1 cellular context compared by ENCODE assay signal in the genomic region with DNA sequence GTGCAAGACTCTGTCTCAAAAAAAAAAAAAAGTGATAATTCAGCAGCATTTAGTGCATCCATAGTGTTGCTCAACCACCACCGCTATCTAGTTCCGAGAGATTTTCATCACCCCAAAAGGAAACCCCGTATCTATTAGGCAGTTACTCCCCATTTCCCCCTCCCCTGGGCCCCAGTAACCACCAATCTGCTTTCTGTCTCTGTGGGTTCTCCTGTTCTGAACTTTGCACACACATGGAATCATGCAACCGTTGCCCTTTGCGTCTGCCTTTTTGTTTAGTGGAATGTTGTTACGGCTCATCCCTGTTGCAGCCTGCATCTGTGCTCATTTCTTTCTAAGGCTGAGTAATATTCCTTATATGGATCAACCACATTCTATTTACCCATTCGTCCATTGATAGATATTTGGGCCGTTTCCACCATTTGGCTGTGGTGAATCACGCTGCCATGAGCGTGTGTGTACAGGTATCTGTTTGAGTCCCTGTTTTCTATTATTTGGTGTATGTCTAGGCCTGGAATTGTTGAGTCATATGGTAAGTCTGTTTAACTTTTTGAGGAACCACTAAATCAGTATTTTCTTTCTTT.
TF ChIP-seq lines count a peak whose summit lies in the region.

No MANE protein-coding gene starts in this region.

TF ChIP-seq in HepG2, 621 proteins besides CTCF, POLR2A, EP300 and RAD21 (continued from another document):
- TF ChIP-seq, protein P1, sequence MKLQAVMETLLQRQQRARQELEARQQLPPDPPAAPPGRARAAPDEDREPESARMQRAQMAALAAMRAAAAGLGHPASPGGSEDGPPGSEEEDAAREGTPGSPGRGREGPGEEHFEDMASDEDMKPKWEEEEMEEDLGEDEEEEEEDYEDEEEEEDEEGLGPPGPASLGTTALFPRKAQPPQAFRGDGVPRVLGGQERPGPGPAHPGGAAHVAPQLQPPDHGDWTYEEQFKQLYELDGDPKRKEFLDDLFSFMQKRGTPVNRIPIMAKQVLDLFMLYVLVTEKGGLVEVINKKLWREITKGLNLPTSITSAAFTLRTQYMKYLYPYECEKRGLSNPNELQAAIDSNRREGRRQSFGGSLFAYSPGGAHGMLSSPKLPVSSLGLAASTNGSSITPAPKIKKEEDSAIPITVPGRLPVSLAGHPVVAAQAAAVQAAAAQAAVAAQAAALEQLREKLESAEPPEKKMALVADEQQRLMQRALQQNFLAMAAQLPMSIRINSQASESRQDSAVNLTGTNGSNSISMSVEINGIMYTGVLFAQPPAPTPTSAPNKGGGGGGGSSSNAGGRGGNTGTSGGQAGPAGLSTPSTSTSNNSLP (IDR thresholded peaks at IDR 0.05; ENCODE audit: low read depth, low read length), result peak; percentile 75; the same call in 1 of the 2 replicates
- TF ChIP-seq FOSL1 (CRISPR knock-in tag; IDR thresholded peaks at IDR 0.05; ENCODE audit: borderline replicate concordance) (no peak), CEBPB (IDR thresholded peaks at IDR 0.05; ENCODE audit: borderline replicate concordance, low read depth, low read length) (peak; percentile 67), ZNF383 (CRISPR knock-in tag; IDR thresholded peaks at IDR 0.05; ENCODE audit: borderline replicate concordance) (no peak), SMAD1 (CRISPR knock-in tag; IDR thresholded peaks at IDR 0.05; ENCODE audit: borderline replicate concordance, low read depth) (no peak), ZNF331 (CRISPR knock-in tag; IDR thresholded peaks at IDR 0.05) (0 out of 2 replicates have a peak, but pooled peaks have one; percentile 39), BCL6 (CRISPR knock-in tag; IDR thresholded peaks at IDR 0.05) (0 out of 2 replicates have a peak, but pooled peaks have one; percentile 13), ZNF589 (CRISPR knock-in tag; conservative IDR thresholded peaks at IDR 0.05) (no peak), HMG20A (CRISPR knock-in tag; IDR thresholded peaks at IDR 0.05; ENCODE audit: borderline replicate concordance) (no peak; the same call in 1 of the 2 replicates), ZSCAN12 (CRISPR knock-in tag; IDR thresholded peaks at IDR 0.05) (no peak), ZNF282 (IDR thresholded peaks at IDR 0.05; ENCODE audit: partially characterized antibody) (no peak), KDM6A (CRISPR knock-in tag; IDR thresholded peaks at IDR 0.05; ENCODE audit: low read depth) (peak; percentile 82), ZNF235 (CRISPR knock-in tag; IDR thresholded peaks at IDR 0.05; ENCODE audit: borderline replicate concordance) (no peak), SPEN (CRISPR knock-in tag; IDR thresholded peaks at IDR 0.05; ENCODE audit: low read depth) (no peak), ZNF264 (CRISPR knock-in tag; IDR thresholded peaks at IDR 0.05) (no peak), ZFP36 (IDR thresholded peaks at IDR 0.05; ENCODE audit: borderline replicate concordance, low read depth, low read length, partially characterized antibody) (no peak), ZSCAN25 (CRISPR knock-in tag; IDR thresholded peaks at IDR 0.05) (peak; percentile 72), HOXD1 (CRISPR knock-in tag; IDR thresholded peaks at IDR 0.05) (no peak), ZNF382 (CRISPR knock-in tag; IDR thresholded peaks at IDR 0.05; ENCODE audit: borderline replicate concordance) (no peak), ZNF431 (CRISPR knock-in tag; IDR thresholded peaks at IDR 0.05; ENCODE audit: borderline replicate concordance, low read depth) (no peak), PTBP1 (IDR thresholded peaks at IDR 0.05; ENCODE audit: low read depth, low read length, poor library complexity, severe bottlenecking) (no peak), ZNF713 (CRISPR knock-in tag; IDR thresholded peaks at IDR 0.05) (no peak), ARNTL (CRISPR knock-in tag; IDR thresholded peaks at IDR 0.05) (0 out of 2 replicates have a peak, but pooled peaks have one; percentile 13), ZNF292 (CRISPR knock-in tag; IDR thresholded peaks at IDR 0.05; ENCODE audit: borderline replicate concordance, low read depth) (peak; percentile 15; the same call in 1 of the 2 replicates), ZSCAN20 (CRISPR knock-in tag; IDR thresholded peaks at IDR 0.05; ENCODE audit: borderline replicate concordance) (no peak), SP140L (CRISPR knock-in tag; IDR thresholded peaks at IDR 0.05; ENCODE audit: borderline replicate concordance) (no peak), LCORL (IDR thresholded peaks at IDR 0.05) (peak; percentile 6; the same call in 1 of the 2 replicates), LCORL (CRISPR knock-in tag; IDR thresholded peaks at IDR 0.05) (peak; percentile 83), KLF9 (CRISPR knock-in tag; IDR thresholded peaks at IDR 0.05; ENCODE audit: low read depth) (no peak)
- TF ChIP-seq, protein P2, sequence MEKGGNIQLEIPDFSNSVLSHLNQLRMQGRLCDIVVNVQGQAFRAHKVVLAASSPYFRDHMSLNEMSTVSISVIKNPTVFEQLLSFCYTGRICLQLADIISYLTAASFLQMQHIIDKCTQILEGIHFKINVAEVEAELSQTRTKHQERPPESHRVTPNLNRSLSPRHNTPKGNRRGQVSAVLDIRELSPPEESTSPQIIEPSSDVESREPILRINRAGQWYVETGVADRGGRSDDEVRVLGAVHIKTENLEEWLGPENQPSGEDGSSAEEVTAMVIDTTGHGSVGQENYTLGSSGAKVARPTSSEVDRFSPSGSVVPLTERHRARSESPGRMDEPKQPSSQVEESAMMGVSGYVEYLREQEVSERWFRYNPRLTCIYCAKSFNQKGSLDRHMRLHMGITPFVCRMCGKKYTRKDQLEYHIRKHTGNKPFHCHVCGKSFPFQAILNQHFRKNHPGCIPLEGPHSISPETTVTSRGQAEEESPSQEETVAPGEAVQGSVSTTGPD (CRISPR knock-in tag; IDR thresholded peaks at IDR 0.05), result no peak
- TF ChIP-seq, protein P3, sequence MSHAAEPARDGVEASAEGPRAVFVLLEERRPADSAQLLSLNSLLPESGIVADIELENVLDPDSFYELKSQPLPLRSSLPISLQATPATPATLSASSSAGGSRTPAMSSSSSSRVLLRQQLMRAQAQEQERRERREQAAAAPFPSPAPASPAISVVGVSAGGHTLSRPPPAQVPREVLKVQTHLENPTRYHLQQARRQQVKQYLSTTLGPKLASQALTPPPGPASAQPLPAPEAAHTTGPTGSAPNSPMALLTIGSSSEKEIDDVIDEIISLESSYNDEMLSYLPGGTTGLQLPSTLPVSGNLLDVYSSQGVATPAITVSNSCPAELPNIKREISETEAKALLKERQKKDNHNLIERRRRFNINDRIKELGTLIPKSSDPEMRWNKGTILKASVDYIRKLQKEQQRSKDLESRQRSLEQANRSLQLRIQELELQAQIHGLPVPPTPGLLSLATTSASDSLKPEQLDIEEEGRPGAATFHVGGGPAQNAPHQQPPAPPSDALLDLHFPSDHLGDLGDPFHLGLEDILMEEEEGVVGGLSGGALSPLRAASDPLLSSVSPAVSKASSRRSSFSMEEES (CRISPR knock-in tag; IDR thresholded peaks at IDR 0.05), result 0 out of 2 replicates have a peak, but pooled peaks have one; percentile 16
- TF ChIP-seq, protein P4, sequence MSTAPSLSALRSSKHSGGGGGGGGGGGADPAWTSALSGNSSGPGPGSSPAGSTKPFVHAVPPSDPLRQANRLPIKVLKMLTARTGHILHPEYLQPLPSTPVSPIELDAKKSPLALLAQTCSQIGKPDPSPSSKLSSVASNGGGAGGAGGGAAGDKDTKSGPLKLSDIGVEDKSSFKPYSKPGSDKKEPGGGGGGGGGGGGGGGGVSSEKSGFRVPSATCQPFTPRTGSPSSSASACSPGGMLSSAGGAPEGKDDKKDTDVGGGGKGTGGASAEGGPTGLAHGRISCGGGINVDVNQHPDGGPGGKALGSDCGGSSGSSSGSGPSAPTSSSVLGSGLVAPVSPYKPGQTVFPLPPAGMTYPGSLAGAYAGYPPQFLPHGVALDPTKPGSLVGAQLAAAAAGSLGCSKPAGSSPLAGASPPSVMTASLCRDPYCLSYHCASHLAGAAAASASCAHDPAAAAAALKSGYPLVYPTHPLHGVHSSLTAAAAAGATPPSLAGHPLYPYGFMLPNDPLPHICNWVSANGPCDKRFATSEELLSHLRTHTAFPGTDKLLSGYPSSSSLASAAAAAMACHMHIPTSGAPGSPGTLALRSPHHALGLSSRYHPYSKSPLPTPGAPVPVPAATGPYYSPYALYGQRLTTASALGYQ (CRISPR knock-in tag; IDR thresholded peaks at IDR 0.05), result no peak
- TF ChIP-seq, protein P5, sequence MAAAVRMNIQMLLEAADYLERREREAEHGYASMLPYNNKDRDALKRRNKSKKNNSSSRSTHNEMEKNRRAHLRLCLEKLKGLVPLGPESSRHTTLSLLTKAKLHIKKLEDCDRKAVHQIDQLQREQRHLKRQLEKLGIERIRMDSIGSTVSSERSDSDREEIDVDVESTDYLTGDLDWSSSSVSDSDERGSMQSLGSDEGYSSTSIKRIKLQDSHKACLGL (CRISPR knock-in tag; IDR thresholded peaks at IDR 0.05), result no peak
- TF ChIP-seq, protein P6, sequence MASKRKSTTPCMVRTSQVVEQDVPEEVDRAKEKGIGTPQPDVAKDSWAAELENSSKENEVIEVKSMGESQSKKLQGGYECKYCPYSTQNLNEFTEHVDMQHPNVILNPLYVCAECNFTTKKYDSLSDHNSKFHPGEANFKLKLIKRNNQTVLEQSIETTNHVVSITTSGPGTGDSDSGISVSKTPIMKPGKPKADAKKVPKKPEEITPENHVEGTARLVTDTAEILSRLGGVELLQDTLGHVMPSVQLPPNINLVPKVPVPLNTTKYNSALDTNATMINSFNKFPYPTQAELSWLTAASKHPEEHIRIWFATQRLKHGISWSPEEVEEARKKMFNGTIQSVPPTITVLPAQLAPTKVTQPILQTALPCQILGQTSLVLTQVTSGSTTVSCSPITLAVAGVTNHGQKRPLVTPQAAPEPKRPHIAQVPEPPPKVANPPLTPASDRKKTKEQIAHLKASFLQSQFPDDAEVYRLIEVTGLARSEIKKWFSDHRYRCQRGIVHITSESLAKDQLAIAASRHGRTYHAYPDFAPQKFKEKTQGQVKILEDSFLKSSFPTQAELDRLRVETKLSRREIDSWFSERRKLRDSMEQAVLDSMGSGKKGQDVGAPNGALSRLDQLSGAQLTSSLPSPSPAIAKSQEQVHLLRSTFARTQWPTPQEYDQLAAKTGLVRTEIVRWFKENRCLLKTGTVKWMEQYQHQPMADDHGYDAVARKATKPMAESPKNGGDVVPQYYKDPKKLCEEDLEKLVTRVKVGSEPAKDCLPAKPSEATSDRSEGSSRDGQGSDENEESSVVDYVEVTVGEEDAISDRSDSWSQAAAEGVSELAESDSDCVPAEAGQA (IDR thresholded peaks at IDR 0.05; ENCODE audit: low read depth), result no peak
- TF ChIP-seq, protein P6 (CRISPR knock-in tag; IDR thresholded peaks at IDR 0.05; ENCODE audit: borderline replicate concordance), result no peak
